12 cellular contexts compared by ENCODE assay signal in the genomic region with DNA sequence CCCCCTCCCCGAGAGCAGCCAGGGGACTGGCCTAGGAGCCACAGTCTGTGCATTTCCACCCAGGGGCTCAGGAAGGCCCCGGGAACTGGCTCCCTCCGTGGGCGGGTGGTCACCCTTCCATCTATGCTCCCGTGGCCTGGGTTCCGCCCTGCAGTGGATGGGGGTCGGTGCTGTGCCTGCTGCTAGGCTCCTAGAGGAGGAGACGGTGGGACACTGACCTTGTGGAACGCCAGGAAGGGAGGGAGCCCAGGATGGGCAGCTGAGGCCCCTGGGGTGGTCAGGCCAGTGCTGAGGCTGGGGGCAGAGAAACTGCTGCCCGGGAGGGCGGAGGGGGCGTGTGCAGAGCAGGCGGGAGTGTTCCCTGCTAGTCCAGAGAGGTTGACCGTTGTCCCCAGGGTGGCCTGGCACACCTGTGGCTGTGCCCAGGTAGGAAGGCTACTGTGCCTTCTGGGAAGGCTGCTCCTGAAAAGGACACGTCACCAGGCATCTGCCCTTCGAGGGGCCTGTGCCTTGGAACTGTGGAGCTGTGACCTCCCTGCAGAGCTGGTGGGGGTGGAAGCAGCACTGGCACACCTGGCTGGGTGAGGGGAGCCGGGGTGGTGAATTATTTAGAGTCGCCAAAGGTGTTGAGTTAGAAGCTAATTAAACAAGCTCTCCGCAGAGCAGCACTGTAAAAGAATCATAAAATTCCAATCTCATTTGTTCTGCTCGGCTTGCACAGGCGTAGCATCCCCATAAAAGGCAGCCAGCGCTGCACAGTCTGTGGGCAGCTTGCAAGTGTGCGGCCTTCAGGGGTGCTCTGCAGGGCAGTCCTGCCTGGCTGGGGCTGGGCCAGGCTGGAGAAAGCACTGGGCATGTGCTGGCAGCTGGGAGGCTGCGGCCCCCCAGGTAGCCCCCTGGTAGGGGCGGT.
DNase-seq lines count a peak whose midpoint lies in the region; ATAC-seq, FAIRE-seq and TF ChIP-seq lines count a peak whose summit lies in the region.
"Had no signal": no experiment of that assay in that cellular context is flagged by ENCODE, and none has a peak within 500 bp of the region (broad histone marks: within the 10 kb centered on the region; RNA-seq: fewer than 3 reads in every experiment).

No MANE protein-coding gene starts in this region.

- TF ChIP-seq CTCF in right lobe of liver (IDR thresholded peaks at IDR 0.05) (no peak), HepG2 (CRISPR knock-in tag; IDR thresholded peaks at IDR 0.05) (no peak), brain (conservative IDR thresholded peaks at IDR 0.05) (no peak), mucosa of descending colon (IDR thresholded peaks at IDR 0.05) (no peak), vagina (IDR thresholded peaks at IDR 0.05) (no peak), esophagus squamous epithelium (IDR thresholded peaks at IDR 0.05) (no peak)

- H3K4me3 ChIP-seq in right lobe of liver: no peak overlapping the region
- H3K4me3 ChIP-seq in HepG2 (replicated peaks in 1 of 3; ENCODE audit: insufficient read depth in 1 of 3, low read depth in 2 of 3, low read length in 3 of 3): no peak overlapping the region
- no peak overlapping the region for H3K4me3 ChIP-seq in mucosa of descending colon
- no peak overlapping the region for H3K4me3 ChIP-seq in vagina
- no peak overlapping the region for H3K4me3 ChIP-seq in esophagus squamous epithelium

- peaks cover 56% of the 10 kb centered on the region for H3K4me1 Mint-ChIP-seq in brain
- H3K4me1 Mint-ChIP-seq: IgD-negative memory B cell had no signal

- H3K36me3 Mint-ChIP-seq in brain: no peaks in the 10 kb centered on the region
- H3K36me3 Mint-ChIP-seq: IgD-negative memory B cell had no signal

- no peaks in the 10 kb centered on the region for H4K20me1 ChIP-seq in HepG2 (ENCODE audit: insufficient read depth, low read length)

- no peaks in the 10 kb centered on the region for H3K27me3 ChIP-seq in right lobe of liver
- peaks cover 4 to 16% of the 10 kb centered on the region in 2 experiments; a peak in 3 of 5 replicates for H3K27me3 ChIP-seq in HepG2 (ENCODE audit: control insufficient read depth in 1 of 2, insufficient read depth in 2 of 2, low read length in 2 of 2)
- H3K27me3 ChIP-seq in vagina: no peaks in the 10 kb centered on the region
- peaks cover 0 to 18% (median 0%) of the 10 kb centered on the region in 4 donors for H3K27me3 ChIP-seq in esophagus squamous epithelium

- H3K27me3 Mint-ChIP-seq in brain: peaks cover 17% of the 10 kb centered on the region

- H3K9ac ChIP-seq in HepG2 (ENCODE audit: insufficient read depth, low read depth, low read length): no peak overlapping the region

- H3K36me3 ChIP-seq in right lobe of liver (no peaks in the 10 kb centered on the region), HepG2 (replicated peaks in 1 of 2; ENCODE audit: control insufficient read depth in 1 of 2, insufficient read depth in 2 of 2, low read length in 2 of 2) (no peaks in the 10 kb centered on the region), mucosa of descending colon (ENCODE audit: low read depth) (no peaks in the 10 kb centered on the region), vagina (no peaks in the 10 kb centered on the region), esophagus squamous epithelium (no peaks in the 10 kb centered on the region)

- no peak overlapping the region for H3K4me2 ChIP-seq in HepG2 (ENCODE audit: low read depth, low read length)

- H3K79me2 ChIP-seq in HepG2 (ENCODE audit: insufficient read depth, low read length): no peaks in the 10 kb centered on the region

- peak overlapping the region in 3 of 5 experiments; percentile 84 to 87 (median 87) for H3K27ac Mint-ChIP-seq in brain
- H3K27ac Mint-ChIP-seq: IgD-negative memory B cell had no signal

- in situ Hi-C loops in HepG2 (cut with HindIII; ENCODE audit: extremely low pct_ligation_motif_present, low pct_unique_long_range_greater_than_20kb): no loop called here

- intact Hi-C loops in right lobe of liver (cut with DNase I) (no loop called here), HepG2 (cut with micrococcal nuclease; ENCODE audit: unreplicated experiment) (no loop called here), mucosa of descending colon (cut with DNase I, micrococcal nuclease) (no loop called here), vagina (cut with DNase I) (no loop called here), esophagus squamous epithelium (cut with DNase I) (no loop called here)

- H3K27ac ChIP-seq in right lobe of liver: no peak overlapping the region
- H3K27ac ChIP-seq in HepG2 (ENCODE audit: extremely low read length, insufficient read depth, low read length): no peak overlapping the region
- H3K27ac ChIP-seq in vagina: no peak overlapping the region
- H3K27ac ChIP-seq in esophagus squamous epithelium: no peak overlapping the region

- POLR2A ChIA-PET in HepG2 (lab: Yijun Ruan, JAX): no interaction called here

- H3K4me3 Mint-ChIP-seq in brain: no peak overlapping the region
- H3K4me3 Mint-ChIP-seq: IgD-negative memory B cell had no signal

- DNase-seq in right lobe of liver (peak; percentile 10 to 66 (median 46)), HepG2 (ENCODE audit: low spot score) (no peak), mucosa of descending colon (peak; percentile 71 to 89 (median 81)), NCI-H2196 (lab: John Stamatoyannopoulos, UW; ENCODE audit: unreplicated experiment) (no peak), vagina (ENCODE audit: extremely low spot score in 2 of 2) (no peak), esophagus squamous epithelium (lab: John Stamatoyannopoulos, UW) (no peak)
- DNase-seq: hippocampal formation, NCI-H1930 had no signal

- TF ChIP-seq EP300 in HepG2 (IDR thresholded peaks at IDR 0.05; ENCODE audit: low read depth in 2 of 2, low read length in 2 of 2): no peak
- no peak for TF ChIP-seq EP300 in HepG2 (CRISPR knock-in tag; IDR thresholded peaks at IDR 0.05; ENCODE audit: borderline replicate concordance)

- no TSS peak for BruUV-seq in HepG2 (replicated peaks; lab: Mats Ljungman, UMichigan)

- no peak overlapping the region for H2AFZ ChIP-seq in HepG2 (ENCODE audit: low read length)

- H3K9me3 Mint-ChIP-seq in brain: peaks cover 0 to 18% (median under 1%) of the 10 kb centered on the region in 5 experiments

- no peak for ATAC-seq in right lobe of liver
- ATAC-seq in HepG2: no peak
- peak; percentile 82 for ATAC-seq in mucosa of descending colon
- no peak for ATAC-seq in GM19324 (IDR thresholded peaks at IDR 0.05; ENCODE audit: low FRiP score, unreplicated experiment)
- ATAC-seq: SK-N-SH treated with all-trans-retinoic acid at 6 μM for 48 hours had no signal

- H3K9me3 ChIP-seq in right lobe of liver (no peaks in the 10 kb centered on the region), HepG2 (ENCODE audit: low read length) (no peaks in the 10 kb centered on the region), mucosa of descending colon (no peaks in the 10 kb centered on the region), vagina (no peaks in the 10 kb centered on the region), esophagus squamous epithelium (no peaks in the 10 kb centered on the region)

- 76% methylated on average over 7 of the region's 25 CpGs for WGBS in right lobe of liver (ENCODE audit: insufficient coverage, low coverage, low lambda C conversion rate, missing lambda C conversion rate)
- WGBS in HepG2 (ENCODE audit: low lambda C conversion rate): 29% methylated on average over 11 of the region's 25 CpGs
- WGBS in esophagus squamous epithelium, 2 donors: 40 to 59% methylated on average over 4 to 18 of the region's 25 CpGs

- TF ChIP-seq RAD21 in HepG2 (CRISPR knock-in tag; IDR thresholded peaks at IDR 0.05): no peak

- H3K4me1 ChIP-seq in right lobe of liver: peaks cover 0 to 33% (median 15%) of the 10 kb centered on the region in 4 donors
- no peaks in the 10 kb centered on the region for H3K4me1 ChIP-seq in HepG2 (ENCODE audit: insufficient read depth, low read length)
- H3K4me1 ChIP-seq in mucosa of descending colon (ENCODE audit: low read depth): peaks cover 32% of the 10 kb centered on the region
- no peaks in the 10 kb centered on the region for H3K4me1 ChIP-seq in vagina
- peaks cover 0 to 11% (median 0%) of the 10 kb centered on the region in 3 donors for H3K4me1 ChIP-seq in esophagus squamous epithelium

- TF ChIP-seq POLR2A in right lobe of liver (IDR thresholded peaks at IDR 0.05) (no peak), HepG2 (IDR thresholded peaks at IDR 0.05; ENCODE audit: insufficient read depth in 1 of 2, low read depth in 2 of 2, low read length in 2 of 2) (no peak), vagina (IDR thresholded peaks at IDR 0.05) (no peak), esophagus squamous epithelium (IDR thresholded peaks at IDR 0.05) (no peak)

- no peak for FAIRE-seq in HepG2 (lab: Jason Lieb, UNC)

- CTCF ChIA-PET in HepG2 (lab: Yijun Ruan, JAX; ENCODE audit: low intra/inter-chr PET ratio, low total read pairs): no interaction called here

TF ChIP-seq in HepG2, 621 proteins besides CTCF, POLR2A, EP300 and RAD21 (continues in another document):
- TF ChIP-seq, protein P1, sequence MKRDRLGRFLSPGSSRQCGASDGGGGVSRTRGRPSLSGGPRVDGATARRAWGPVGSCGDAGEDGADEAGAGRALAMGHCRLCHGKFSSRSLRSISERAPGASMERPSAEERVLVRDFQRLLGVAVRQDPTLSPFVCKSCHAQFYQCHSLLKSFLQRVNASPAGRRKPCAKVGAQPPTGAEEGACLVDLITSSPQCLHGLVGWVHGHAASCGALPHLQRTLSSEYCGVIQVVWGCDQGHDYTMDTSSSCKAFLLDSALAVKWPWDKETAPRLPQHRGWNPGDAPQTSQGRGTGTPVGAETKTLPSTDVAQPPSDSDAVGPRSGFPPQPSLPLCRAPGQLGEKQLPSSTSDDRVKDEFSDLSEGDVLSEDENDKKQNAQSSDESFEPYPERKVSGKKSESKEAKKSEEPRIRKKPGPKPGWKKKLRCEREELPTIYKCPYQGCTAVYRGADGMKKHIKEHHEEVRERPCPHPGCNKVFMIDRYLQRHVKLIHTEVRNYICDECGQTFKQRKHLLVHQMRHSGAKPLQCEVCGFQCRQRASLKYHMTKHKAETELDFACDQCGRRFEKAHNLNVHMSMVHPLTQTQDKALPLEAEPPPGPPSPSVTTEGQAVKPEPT (CRISPR knock-in tag; IDR thresholded peaks at IDR 0.05; ENCODE audit: low read depth): no peak
- TF ChIP-seq ASH2L (IDR thresholded peaks at IDR 0.05; ENCODE audit: insufficient read length, low read depth, low read length) (no peak), ZNF207 (IDR thresholded peaks at IDR 0.05; ENCODE audit: borderline replicate concordance) (no peak), DMAP1 (CRISPR knock-in tag; IDR thresholded peaks at IDR 0.05) (no peak), ZNF724P (CRISPR knock-in tag; IDR thresholded peaks at IDR 0.05; ENCODE audit: borderline replicate concordance) (no peak), ZFP36L1 (CRISPR knock-in tag; IDR thresholded peaks at IDR 0.05) (no peak), ZNF563 (CRISPR knock-in tag; IDR thresholded peaks at IDR 0.05) (no peak), BCL6 (CRISPR knock-in tag; IDR thresholded peaks at IDR 0.05) (no peak)

Comparison
In these comparisons a context has a peak if more than half of its experiments do, and no peak if none do; other contexts are left out.
1. DNase-seq: peak in right lobe of liver (3 of 3) and mucosa of descending colon (3 of 3); none in HepG2 (single experiment), NCI-H2196 (single experiment), vagina (0 of 2) and esophagus squamous epithelium (single experiment).